ENCODE assay signal across 1 cellular context in genomic region chr2:231706731-231707624, GRCh38.
TF ChIP-seq lines count a peak whose summit lies in the region.

No MANE protein-coding gene starts in this region.

TF ChIP-seq in HepG2, 621 proteins besides CTCF, POLR2A, EP300 and RAD21 (continued from another document):
- peak; percentile 50; the same call in 1 of the 2 replicates for TF ChIP-seq ZZZ3 (CRISPR knock-in tag; IDR thresholded peaks at IDR 0.05; ENCODE audit: borderline replicate concordance)
